In genomic region chr20:45971675-45972499, GRCh38 we compare ENCODE assay signal across 1 cellular context.
TF ChIP-seq lines count a peak whose summit lies in the region.

Gene ZNF335, minus strand, starts transcription at chr20:45972203. Its CDS starts 793 bp downstream, at chr20:45971410.

TF ChIP-seq in K562, 482 proteins besides CTCF, POLR2A, EP300 and RAD21 (continued from another document and continues in another):
- TF ChIP-seq CHD7 (IDR thresholded peaks at IDR 0.05; ENCODE audit: low read depth, low read length) (no peak), ILK (tag; IDR thresholded peaks at IDR 0.05; ENCODE audit: borderline replicate concordance, low read depth) (no peak), TAF15 (IDR thresholded peaks at IDR 0.05; ENCODE audit: low read depth, low read length) (peak; percentile 94; the same call in 1 of the 2 replicates), NR2C2 (CRISPR knock-in tag; IDR thresholded peaks at IDR 0.05) (peak; percentile 13; the same call in 1 of the 2 replicates), NR2C2 (tag; IDR thresholded peaks at IDR 0.05) (peak; percentile 88), SMARCC2 (IDR thresholded peaks at IDR 0.05; ENCODE audit: low read depth) (peak; percentile 54; the same call in 1 of the 2 replicates), THRB (CRISPR knock-in tag; conservative IDR thresholded peaks at IDR 0.05) (no peak), RBM14 (IDR thresholded peaks at IDR 0.05; ENCODE audit: borderline replicate concordance, insufficient read depth, low read depth, low read length) (no peak), HOMEZ (CRISPR knock-in tag; IDR thresholded peaks at IDR 0.05) (no peak), ETV6 (IDR thresholded peaks at IDR 0.05; ENCODE audit: borderline replicate concordance in 1 of 2, low read depth in 2 of 2, low read length in 1 of 2) (no peak), ETV6 (CRISPR knock-in tag; IDR thresholded peaks at IDR 0.05; ENCODE audit: borderline replicate concordance) (no peak), CCNT2 (IDR thresholded peaks at IDR 0.05; ENCODE audit: borderline replicate concordance, extremely low read depth, insufficient read length, low read depth, low read length) (peak; percentile 80), GABPB2 (CRISPR knock-in tag; conservative IDR thresholded peaks at IDR 0.05) (no peak), HNRNPH1 (optimal IDR thresholded peaks at IDR 0.05; ENCODE audit: low read depth, low read length) (no peak), PTBP1 (IDR thresholded peaks at IDR 0.05; ENCODE audit: low read depth, low read length) (no peak), CREM (IDR thresholded peaks at IDR 0.05; ENCODE audit: low read depth) (peak; percentile 99), ZFPM2 (CRISPR knock-in tag; IDR thresholded peaks at IDR 0.05) (no peak), ZNF431 (CRISPR knock-in tag; IDR thresholded peaks at IDR 0.05) (no peak), HLTF (IDR thresholded peaks at IDR 0.05) (peak; percentile 92; the same call in 1 of the 2 replicates), NKRF (IDR thresholded peaks at IDR 0.05; ENCODE audit: borderline replicate concordance) (peak; percentile 82), TGIF2 (CRISPR knock-in tag; IDR thresholded peaks at IDR 0.05) (no peak), ZHX1 (conservative IDR thresholded peaks at IDR 0.05; ENCODE audit: low read length) (no peak), ZNF146 (CRISPR knock-in tag; IDR thresholded peaks at IDR 0.05; ENCODE audit: unreplicated experiment) (no peak), DDX20 (tag; IDR thresholded peaks at IDR 0.05; ENCODE audit: low read depth) (no peak), ESRRA (IDR thresholded peaks at IDR 0.05; ENCODE audit: borderline replicate concordance, low read depth) (peak; percentile 83), NUFIP1 (IDR thresholded peaks at IDR 0.05; ENCODE audit: partially characterized antibody) (no peak), CCAR2 (IDR thresholded peaks at IDR 0.05; ENCODE audit: low read depth, low read length) (no peak), TAF7 (tag; IDR thresholded peaks at IDR 0.05) (peak; percentile 92), ZNF699 (CRISPR knock-in tag; IDR thresholded peaks at IDR 0.05; ENCODE audit: insufficient replicate concordance) (no peak), GMEB1 (CRISPR knock-in tag; IDR thresholded peaks at IDR 0.05) (peak; percentile 79), USF2 (CRISPR knock-in tag; IDR thresholded peaks at IDR 0.05) (no peak), U2AF1 (optimal IDR thresholded peaks at IDR 0.05; ENCODE audit: low read depth, low read length) (no peak), SNIP1 (IDR thresholded peaks at IDR 0.05; ENCODE audit: low read depth) (peak; percentile 64; the same call in 1 of the 2 replicates), ARID2 (IDR thresholded peaks at IDR 0.05) (no peak), RFX1 (IDR thresholded peaks at IDR 0.05) (no peak), ATF2 (CRISPR knock-in tag; IDR thresholded peaks at IDR 0.05) (peak; percentile 97), SRSF9 (IDR thresholded peaks at IDR 0.05; ENCODE audit: borderline replicate concordance, low read depth, low read length) (no peak)
